In genomic region chr5:92927291-92927778, GRCh38 we compare ENCODE assay signal across 19 cellular contexts.
DNase-seq lines count a peak whose midpoint lies in the region; FAIRE-seq and TF ChIP-seq lines count a peak whose summit lies in the region.
"Had no signal": no experiment of that assay in that cellular context is flagged by ENCODE, and none has a peak within 500 bp of the region (broad histone marks: within the 10 kb centered on the region; RNA-seq: fewer than 3 reads in every experiment).

No MANE protein-coding gene starts in this region.

- H2AFZ ChIP-seq in neural cell (ENCODE audit: low read depth, low read length): no peak overlapping the region

- H3K4me3 ChIP-seq in endodermal cell (ENCODE audit: low read length): no peak overlapping the region
- peak overlapping the region; percentile 12 for H3K4me3 ChIP-seq in neural cell (ENCODE audit: low read length)
- H3K4me3 ChIP-seq in kidney (ENCODE audit: low read length in 2 of 2): no peak overlapping the region

- H3K9me3 ChIP-seq in endodermal cell (ENCODE audit: control insufficient read depth, low read length): no peaks in the 10 kb centered on the region
- no peaks in the 10 kb centered on the region for H3K9me3 ChIP-seq in neural cell (ENCODE audit: low read length)
- H3K9me3 ChIP-seq in kidney (ENCODE audit: control insufficient read depth in 1 of 2, low read length in 2 of 2): no peaks in the 10 kb centered on the region

- peak overlapping the region; percentile 42 for H3K4me2 ChIP-seq in neural cell (ENCODE audit: low read length)

- peaks cover 42% of the 10 kb centered on the region for H3K4me1 Mint-ChIP-seq in endodermal cell
- no peaks in the 10 kb centered on the region for H3K4me1 Mint-ChIP-seq in activated T-cell treated with anti-CD3 and anti-CD28 coated beads, Interleukin-2, amount 50 U/mL, for 24 hours (ENCODE audit: low read depth)
- H3K4me1 Mint-ChIP-seq: natural killer cell had no signal

- H3K27ac Mint-ChIP-seq in endodermal cell: no peak overlapping the region
- no peak overlapping the region for H3K27ac Mint-ChIP-seq in activated T-cell treated with anti-CD3 and anti-CD28 coated beads, Interleukin-2, amount 50 U/mL, for 24 hours
- H3K27ac Mint-ChIP-seq: activated CD8-positive, alpha-beta T cell treated with anti-CD3 and anti-CD28 coated beads, Interleukin-2, amount 10 ng/mL, durations not matched to agents 7 days and 5 days; CD4-positive, alpha-beta T cell; natural killer cell had no signal

- H3K27me3 Mint-ChIP-seq in endodermal cell (ENCODE audit: insufficient read depth): peaks cover 4% of the 10 kb centered on the region
- no peaks in the 10 kb centered on the region for H3K27me3 Mint-ChIP-seq in activated T-cell treated with anti-CD3 and anti-CD28 coated beads, Interleukin-2, amount 50 U/mL, for 24 hours
- H3K27me3 Mint-ChIP-seq: CD4-positive, alpha-beta T cell had no signal

- TF ChIP-seq EP300 in neural cell (conservative IDR thresholded peaks at IDR 0.05; ENCODE audit: poor library complexity, severe bottlenecking): no peak

- no peaks in the 10 kb centered on the region for H3K9me3 Mint-ChIP-seq in endodermal cell
- H3K9me3 Mint-ChIP-seq in activated T-cell treated with anti-CD3 and anti-CD28 coated beads, Interleukin-2, amount 50 U/mL, for 24 hours: peaks cover 3% of the 10 kb centered on the region

- no peak for FAIRE-seq in kidney (lab: Jason Lieb, UNC)
- FAIRE-seq: frontal cortex, H1, small intestine, TTC549 had no signal

- 58 to 82% methylated on average over 4 of the region's 4 CpGs for WGBS in endodermal cell (ENCODE audit: insufficient coverage in 1 of 2, insufficient read length in 1 of 2), 2 experiments

- H4K20me1 ChIP-seq in neural cell (ENCODE audit: insufficient read depth): no peaks in the 10 kb centered on the region

- TF ChIP-seq CTCF in endodermal cell (conservative IDR thresholded peaks at IDR 0.05) (no peak), neural cell (IDR thresholded peaks at IDR 0.05; ENCODE audit: poor library complexity, severe bottlenecking) (no peak), kidney (IDR thresholded peaks at IDR 0.05; ENCODE audit: borderline replicate concordance, extremely low read depth, insufficient read depth) (no peak)

- H3K79me2 ChIP-seq in neural cell (replicated peaks; ENCODE audit: insufficient read depth, low read length): no peaks in the 10 kb centered on the region

- no peaks in the 10 kb centered on the region for H3K9me2 ChIP-seq in neural cell (ENCODE audit: insufficient read depth, low read length)

- H3K4me3 Mint-ChIP-seq in endodermal cell: no peak overlapping the region
- H3K4me3 Mint-ChIP-seq in activated T-cell treated with anti-CD3 and anti-CD28 coated beads, Interleukin-2, amount 50 U/mL, for 24 hours: no peak overlapping the region
- H3K4me3 Mint-ChIP-seq: activated CD8-positive, alpha-beta T cell treated with anti-CD3 and anti-CD28 coated beads, Interleukin-2, amount 10 ng/mL, durations not matched to agents 7 days and 5 days; CD4-positive, alpha-beta T cell; natural killer cell had no signal

- DNase-seq in DMS53 treated with DMSO at 0.1 percent for 48 hours (lab: John Stamatoyannopoulos, UW; ENCODE audit: unreplicated experiment) (peak; percentile 96), NCI-H146 (lab: John Stamatoyannopoulos, UW) (peak; percentile 88), endodermal cell (no peak), kidney (no peak), NCI-H526 treated with DMSO at 0.1 percent for 48 hours (lab: John Stamatoyannopoulos, UW) (no peak), NCI-H82 treated with DMSO at 0.1 percent for 48 hours (lab: John Stamatoyannopoulos, UW; ENCODE audit: unreplicated experiment) (no peak)
- no peak for DNase-seq in activated T-cell treated with anti-CD3 and anti-CD28 coated beads, Interleukin-2, amount 50 U/mL, for 24 hours
- DNase-seq: activated CD8-positive, alpha-beta T cell treated with anti-CD3 and anti-CD28 coated beads, Interleukin-2, amount 10 ng/mL, durations not matched to agents 7 days and 5 days; brain microvascular endothelial cell; CD4-positive, alpha-beta T cell; effector memory CD4-positive, alpha-beta T cell; natural killer cell; NCI-H524; SIG-M5; small intestine had no signal

- H3K9ac ChIP-seq in endodermal cell (ENCODE audit: extremely low read depth, low read length, poor library complexity, severe bottlenecking) (no peak overlapping the region), neural cell (ENCODE audit: low read length) (no peak overlapping the region), kidney (ENCODE audit: low read length in 2 of 2) (no peak overlapping the region)

- no peak for TF ChIP-seq RAD21 in neural cell (conservative IDR thresholded peaks at IDR 0.05)

- H3K36me3 ChIP-seq in endodermal cell (ENCODE audit: control insufficient read depth, insufficient read depth, low read length) (no peaks in the 10 kb centered on the region), neural cell (ENCODE audit: insufficient read depth, low read length) (no peaks in the 10 kb centered on the region), kidney (ENCODE audit: control insufficient read depth in 1 of 2, insufficient read depth in 2 of 2, low read length in 2 of 2) (no peaks in the 10 kb centered on the region)
- H3K36me3 ChIP-seq: brain microvascular endothelial cell had no signal

- H3K27ac ChIP-seq in endodermal cell (ENCODE audit: low read depth, low read length) (peak overlapping the region; percentile 13), neural cell (ENCODE audit: low read length) (no peak overlapping the region), kidney (ENCODE audit: low read depth in 2 of 2, low read length in 2 of 2) (no peak overlapping the region)
- H3K27ac ChIP-seq: brain microvascular endothelial cell had no signal

- no peaks in the 10 kb centered on the region for H3F3A ChIP-seq in neural cell (ENCODE audit: insufficient read depth, low read length, poor library complexity, severe bottlenecking)

- H3K4me1 ChIP-seq in endodermal cell (ENCODE audit: control insufficient read depth, insufficient read depth, low read length) (peaks cover 27% of the 10 kb centered on the region), kidney (ENCODE audit: control insufficient read depth in 1 of 2, insufficient read depth in 1 of 2, low read depth in 1 of 2, low read length in 2 of 2) (no peaks in the 10 kb centered on the region)

- H3K27me3 ChIP-seq in endodermal cell (ENCODE audit: control insufficient read depth, insufficient read depth, low read length, poor library complexity, severe bottlenecking) (no peaks in the 10 kb centered on the region), neural cell (ENCODE audit: insufficient read depth, low read depth, low read length) (no peaks in the 10 kb centered on the region)
- H3K27me3 ChIP-seq: brain microvascular endothelial cell had no signal

- no peaks in the 10 kb centered on the region for H3K36me3 Mint-ChIP-seq in endodermal cell (ENCODE audit: low read depth)
- H3K36me3 Mint-ChIP-seq in activated T-cell treated with anti-CD3 and anti-CD28 coated beads, Interleukin-2, amount 50 U/mL, for 24 hours (ENCODE audit: low read depth): no peaks in the 10 kb centered on the region
- H3K36me3 Mint-ChIP-seq: natural killer cell had no signal

- intact Hi-C loops in kidney (cut with DNase I): no loop called here

TF ChIP-seq in neural cell, 6 proteins besides CTCF, POLR2A, EP300 and RAD21:
- no peak for TF ChIP-seq MXI1 (conservative IDR thresholded peaks at IDR 0.05; ENCODE audit: poor library complexity, severe bottlenecking)
- TF ChIP-seq REST (IDR thresholded peaks at IDR 0.05; ENCODE audit: borderline replicate concordance): no peak
- no peak for TF ChIP-seq POLR2AphosphoS5 (IDR thresholded peaks at IDR 0.05)
- no peak for TF ChIP-seq SMC3 (conservative IDR thresholded peaks at IDR 0.05; ENCODE audit: poor library complexity)

Comparison
In these comparisons a context has a peak if more than half of its experiments do, and no peak if none do; other contexts are left out.
1. DNase-seq: peak in DMS53 treated with DMSO at 0.1 percent for 48 hours (single experiment) and NCI-H146 (single experiment); none in endodermal cell (single experiment), activated T-cell treated with anti-CD3 and anti-CD28 coated beads, Interleukin-2, amount 50 U/mL, for 24 hours (single experiment), kidney (single experiment), NCI-H526 treated with DMSO at 0.1 percent for 48 hours (single experiment) and NCI-H82 treated with DMSO at 0.1 percent for 48 hours (single experiment).